In the genomic region with DNA sequence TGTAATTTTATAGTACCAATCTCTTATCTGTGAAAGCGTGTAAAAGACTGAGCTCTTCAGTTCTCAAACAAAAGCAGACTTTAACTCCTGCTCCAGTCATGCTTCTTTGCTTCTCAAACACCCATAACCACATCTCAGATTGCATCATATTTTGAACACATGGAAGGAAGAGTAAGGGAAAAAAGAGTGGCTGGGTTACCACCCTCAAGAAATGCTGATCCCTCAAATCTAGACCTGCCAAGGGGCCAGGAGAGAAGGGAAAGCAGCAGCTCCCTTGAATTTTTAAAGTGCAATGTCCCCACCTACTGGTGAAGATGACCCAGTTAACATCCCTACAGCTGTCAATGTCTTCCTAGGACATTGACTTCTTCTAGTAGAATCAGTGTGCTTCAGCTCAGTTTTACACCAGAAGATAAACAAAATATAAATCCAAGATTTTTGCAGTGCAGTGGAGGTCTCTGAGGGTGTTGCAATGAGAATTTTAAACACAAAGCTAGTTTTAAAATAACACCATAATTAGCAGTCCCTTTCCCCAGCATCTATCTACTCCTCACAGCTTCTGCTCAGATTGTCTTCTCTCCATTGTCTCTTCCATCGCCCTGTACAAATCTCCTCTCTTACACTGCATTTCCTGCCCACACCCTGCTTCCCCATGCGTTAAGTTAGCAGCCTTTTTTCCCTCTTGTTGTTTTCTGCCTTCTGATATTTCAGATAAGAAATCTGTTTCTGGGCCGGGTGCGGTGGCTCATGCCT, we compare ENCODE assay signal across 1 cellular context.
TF ChIP-seq lines count a peak whose summit lies in the region.

No MANE protein-coding gene starts in this region.

TF ChIP-seq in HepG2, 621 proteins besides CTCF, POLR2A, EP300 and RAD21:
- TF ChIP-seq MAFK (conservative IDR thresholded peaks at IDR 0.05 in 1 of 2, IDR thresholded peaks at IDR 0.05 in 1 of 2; ENCODE audit: low read length in 2 of 2) (peak; percentile 74 to 88), MAFF (IDR thresholded peaks at IDR 0.05; ENCODE audit: low read depth, low read length) (peak; percentile 76), STAG1 (CRISPR knock-in tag; IDR thresholded peaks at IDR 0.05) (peak; percentile 80), HOXD1 (CRISPR knock-in tag; IDR thresholded peaks at IDR 0.05) (no peak), SMC3 (IDR thresholded peaks at IDR 0.05; ENCODE audit: low read length) (peak; percentile 72), CEBPB (IDR thresholded peaks at IDR 0.05; ENCODE audit: borderline replicate concordance, low read depth, low read length) (peak; percentile 39; the same call in 1 of the 2 replicates), KLF12 (CRISPR knock-in tag; IDR thresholded peaks at IDR 0.05; ENCODE audit: borderline replicate concordance) (no peak)
